26 cellular contexts compared by ENCODE assay signal in genomic region chr2:733495-733894, GRCh38.
"Had no signal": no experiment of that assay in that cellular context is flagged by ENCODE, and none has a peak within 500 bp of the region (broad histone marks: within the 10 kb centered on the region; RNA-seq: fewer than 3 reads in every experiment).

No MANE protein-coding gene starts in this region.

- FAIRE-seq: colon, islet of Langerhans had no signal

- H3K4me1 ChIP-seq: foreskin keratinocyte, gastroesophageal sphincter, heart left ventricle, left lung, lower lobe of right lung, suprapubic skin, transverse colon, upper lobe of right lung, vagina had no signal

- ATAC-seq: esophagus mucosa; foreskin keratinocyte; gastroesophageal sphincter; heart left ventricle; left cardiac atrium; left lung; lower lobe of right lung; natural killer cell; sciatic nerve; stimulated activated effector memory CD8-positive, alpha-beta T cell treated with anti-CD3 and anti-CD28 coated beads, Interleukin-12 subunit alpha, Interleukin-12 subunit beta, amount 100 ng/mL, for 72 hours; upper lobe of right lung had no signal

- H2AFZ ChIP-seq: hepatocyte had no signal

- H3K27me3 ChIP-seq: foreskin keratinocyte, hepatocyte, transverse colon, vagina had no signal

- H3K4me3 ChIP-seq: dorsolateral prefrontal cortex, gastroesophageal sphincter, heart left ventricle, hepatocyte, left lung, lower lobe of right lung, smooth muscle cell, suprapubic skin, transverse colon, upper lobe of right lung, vagina had no signal

- H3K36me3 ChIP-seq: gastroesophageal sphincter, heart left ventricle, left lung, lower lobe of right lung, suprapubic skin, transverse colon, upper lobe of right lung, vagina had no signal

- H3K27ac ChIP-seq: dorsolateral prefrontal cortex, epithelial cell of prostate, foreskin keratinocyte, gastroesophageal sphincter, heart left ventricle, hepatocyte, left lung, lower lobe of right lung, suprapubic skin, transverse colon, upper lobe of right lung, vagina had no signal

- H3K4me2 ChIP-seq: hepatocyte, smooth muscle cell had no signal

- DNase-seq: caudate nucleus; dorsolateral prefrontal cortex; effector CD8-positive, alpha-beta T cell; endodermal cell; foreskin keratinocyte; heart left ventricle; left cardiac atrium; left lung; lower lobe of right lung; natural killer cell; nucleus accumbens; stimulated activated CD4-positive, alpha-beta T cell treated with anti-CD3 and anti-CD28 coated beads, Interleukin-2, amount 100 ng/mL, for 24 hours; stimulated activated CD4-positive, alpha-beta T cell treated with anti-CD3 and anti-CD28 coated beads, Interleukin-4, amount 100 ng/mL, for 24 hours; transverse colon; upper lobe of right lung had no signal

- H3K9me3 ChIP-seq: gastroesophageal sphincter, heart left ventricle, left lung, lower lobe of right lung, suprapubic skin, transverse colon, upper lobe of right lung, vagina had no signal

- H3K79me2 ChIP-seq: hepatocyte had no signal
